ENCODE assay signal across 18 cellular contexts in the genomic region with DNA sequence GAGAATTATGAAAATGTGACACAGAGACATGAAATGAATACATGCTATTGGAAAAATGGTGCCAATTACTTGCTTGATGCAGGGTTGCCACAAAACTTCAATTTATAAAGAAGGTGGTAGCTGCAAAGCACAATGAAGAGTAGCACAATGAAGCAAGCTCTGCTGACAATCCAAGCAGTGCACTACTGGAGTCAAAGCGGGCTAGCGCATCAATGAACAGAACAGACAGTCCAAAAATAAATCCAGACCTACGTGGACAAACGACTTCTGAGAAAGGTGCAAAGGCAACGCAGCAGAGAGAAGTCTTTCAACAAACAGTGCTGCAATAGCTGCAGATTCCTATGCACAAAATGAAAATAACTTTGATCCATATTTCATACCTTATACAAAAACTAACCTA.
"Had no signal": no experiment of that assay in that cellular context is flagged by ENCODE, and none has a peak within 500 bp of the region (broad histone marks: within the 10 kb centered on the region; RNA-seq: fewer than 3 reads in every experiment).

No MANE protein-coding gene starts in this region.

- H3K27me3 Mint-ChIP-seq: activated naive CD8-positive, alpha-beta T cell treated with anti-CD3 and anti-CD28 coated beads for 36 hours had no signal

- H3K9me3 ChIP-seq: lower lobe of right lung, neutrophil, tibial nerve had no signal

- ATAC-seq: activated T-cell treated with anti-CD3 and anti-CD28 coated beads, Interleukin-2, amount 50 U/mL, for 72 hours; left colon; stimulated activated naive CD8-positive, alpha-beta T cell treated with anti-CD3 and anti-CD28 coated beads, Interleukin-15, Interleukin-2, amounts not matched to agents 100 U/mL and 50 U/mL, for 24 hours had no signal

- H3K4me3 ChIP-seq: lower lobe of right lung, tibial nerve had no signal

- H3K27ac Mint-ChIP-seq: activated naive CD8-positive, alpha-beta T cell treated with anti-CD3 and anti-CD28 coated beads for 36 hours; activated T-cell treated with anti-CD3 and anti-CD28 coated beads, Interleukin-2, amount 50 U/mL, for 72 hours had no signal

- H3K4me3 Mint-ChIP-seq: activated naive CD8-positive, alpha-beta T cell treated with anti-CD3 and anti-CD28 coated beads for 36 hours; activated T-cell treated with anti-CD3 and anti-CD28 coated beads, Interleukin-2, amount 50 U/mL, for 72 hours had no signal

- DNase-seq: activated CD4-positive, alpha-beta T cell treated with anti-CD3 and anti-CD28 coated beads, Interleukin-2, amount 50 U/mL, for 1 hour; activated CD4-positive, CD25-positive, alpha-beta regulatory T cell treated with anti-CD3 and anti-CD28 coated beads, Interleukin-2, amount 50 U/mL, for 72 hours; activated naive CD8-positive, alpha-beta T cell treated with anti-CD3 and anti-CD28 coated beads for 36 hours; activated T-cell treated with anti-CD3 and anti-CD28 coated beads, Interleukin-2, amount 50 U/mL, for 72 hours; amygdala; caudate nucleus; islet precursor cell; left colon; lower lobe of right lung; midbrain; posterior cingulate gyrus; stimulated activated CD4-positive, alpha-beta T cell treated with anti-CD3 and anti-CD28 coated beads, Interleukin-12 subunit alpha, Interleukin-12 subunit beta, amount 100 ng/mL, for 4 hours; stimulated activated CD4-positive, alpha-beta T cell treated with anti-CD3 and anti-CD28 coated beads, Interleukin-1b, Interleukin-23, amount 100 ng/mL, for 48 hours; stimulated activated CD8-positive, alpha-beta memory T cell treated with anti-CD3 and anti-CD28 coated beads, Interleukin-4, amount 100 ng/mL, for 48 hours; stimulated activated naive CD8-positive, alpha-beta T cell treated with anti-CD3 and anti-CD28 coated beads, Interleukin-15, Interleukin-2, amounts not matched to agents 100 U/mL and 50 U/mL, for 24 hours; substantia nigra had no signal

- H3K27me3 ChIP-seq: neutrophil, tibial nerve had no signal

- H3K27ac ChIP-seq: lower lobe of right lung, tibial nerve had no signal
